Comparison of ENCODE assay signal across 8 cellular contexts in genomic region chr18:61551586-61551985, GRCh38.
DNase-seq lines count a peak whose midpoint lies in the region; ATAC-seq and TF ChIP-seq lines count a peak whose summit lies in the region.

No MANE protein-coding gene starts in this region.

- no peak overlapping the region for H3K4me3 Mint-ChIP-seq in CD8-positive, alpha-beta T cell
- no peak overlapping the region for H3K4me3 Mint-ChIP-seq in activated naive CD4-positive, alpha-beta T cell treated with anti-CD3 and anti-CD28 coated beads, Interleukin-2, amount 10 ng/mL, durations not matched to agents 7 days and 5 days

- no peaks in the 10 kb centered on the region for H3K9me3 ChIP-seq in CD8-positive, alpha-beta T cell (ENCODE audit: low read length)
- H3K9me3 ChIP-seq in ascending aorta, result no peaks in the 10 kb centered on the region

- CTCF ChIA-PET in CD8-positive, alpha-beta T cell (lab: Charles Lee), result interaction anchor here (0.7 to 0.9 kb wide), 3 partner anchors 342 to 581 kb away, joined by 3 read pairs; no protein-coding TSS in a partner anchor
- CTCF ChIA-PET in activated naive CD4-positive, alpha-beta T cell treated with anti-CD3 and anti-CD28 coated beads, Interleukin-2, amount 10 ng/mL, durations not matched to agents 7 days and 5 days (lab: Charles Lee), result interaction anchor here (1.3 kb wide), 1 partner anchor 581 kb away, joined by 6 read pairs; no protein-coding TSS in a partner anchor

- H3K27ac ChIP-seq in CD8-positive, alpha-beta T cell (ENCODE audit: low read depth, low read length), result no peak overlapping the region
- no peak overlapping the region for H3K27ac ChIP-seq in ascending aorta

- TF ChIP-seq CTCF in CD8-positive, alpha-beta T cell (IDR thresholded peaks at IDR 0.05), result peak; percentile 59
- peak; percentile 70 to 89 (median 77) for TF ChIP-seq CTCF in ascending aorta (IDR thresholded peaks at IDR 0.05)

- no peak for ATAC-seq in CD8-positive, alpha-beta T cell
- ATAC-seq in GM18868 (IDR thresholded peaks at IDR 0.05; ENCODE audit: unreplicated experiment) (peak; percentile 85), HG03135 (IDR thresholded peaks at IDR 0.05; ENCODE audit: unreplicated experiment) (peak; percentile 73)

- peak in 1 of 7 experiments; percentile 12 for DNase-seq in CD8-positive, alpha-beta T cell
- DNase-seq in NCI-H345 (lab: John Stamatoyannopoulos, UW) (peak; percentile 65), ascending aorta (ENCODE audit: low spot score in 2 of 2) (no peak), hepatic stellate cell (ENCODE audit: low spot score) (peak; percentile 76), smooth muscle cell of the brain vasculature (ENCODE audit: low read depth, low spot score) (peak; percentile 59)
- no peak for DNase-seq in activated naive CD4-positive, alpha-beta T cell treated with anti-CD3 and anti-CD28 coated beads, Interleukin-2, amount 10 ng/mL, durations not matched to agents 7 days and 5 days

- intact Hi-C loops in CD8-positive, alpha-beta T cell (cut with DNase I, micrococcal nuclease), result loop anchor here (1.0 kb wide), 1 partner anchor 580 kb away; no protein-coding TSS in a partner anchor
- intact Hi-C loops in ascending aorta (cut with DNase I), result loop anchor here (1.0 kb wide), 2 partner anchors 350 to 580 kb away; no protein-coding TSS in a partner anchor

- POLR2A ChIA-PET in CD8-positive, alpha-beta T cell (lab: Charles Lee), result no interaction called here

- H3K4me1 ChIP-seq in CD8-positive, alpha-beta T cell (ENCODE audit: insufficient read depth, low read length), result no peaks in the 10 kb centered on the region
- H3K4me1 ChIP-seq in ascending aorta, result no peaks in the 10 kb centered on the region

- H3K36me3 Mint-ChIP-seq in CD8-positive, alpha-beta T cell, result no peaks in the 10 kb centered on the region
- no peaks in the 10 kb centered on the region for H3K36me3 Mint-ChIP-seq in activated naive CD4-positive, alpha-beta T cell treated with anti-CD3 and anti-CD28 coated beads, Interleukin-2, amount 10 ng/mL, durations not matched to agents 7 days and 5 days

- H3K27me3 Mint-ChIP-seq in CD8-positive, alpha-beta T cell (ENCODE audit: low read depth), result no peaks in the 10 kb centered on the region
- peaks cover 14% of the 10 kb centered on the region for H3K27me3 Mint-ChIP-seq in activated naive CD4-positive, alpha-beta T cell treated with anti-CD3 and anti-CD28 coated beads, Interleukin-2, amount 10 ng/mL, durations not matched to agents 7 days and 5 days

- H3K4me1 Mint-ChIP-seq in CD8-positive, alpha-beta T cell (ENCODE audit: low read depth), result peaks cover 6% of the 10 kb centered on the region
- H3K4me1 Mint-ChIP-seq in activated naive CD4-positive, alpha-beta T cell treated with anti-CD3 and anti-CD28 coated beads, Interleukin-2, amount 10 ng/mL, durations not matched to agents 7 days and 5 days, result peaks cover 3% of the 10 kb centered on the region

- no peaks in the 10 kb centered on the region for H3K9me3 Mint-ChIP-seq in CD8-positive, alpha-beta T cell
- no peaks in the 10 kb centered on the region for H3K9me3 Mint-ChIP-seq in activated naive CD4-positive, alpha-beta T cell treated with anti-CD3 and anti-CD28 coated beads, Interleukin-2, amount 10 ng/mL, durations not matched to agents 7 days and 5 days

- H3K4me3 ChIP-seq in CD8-positive, alpha-beta T cell (ENCODE audit: low read depth, low read length), result no peak overlapping the region
- no peak overlapping the region for H3K4me3 ChIP-seq in ascending aorta

- no peaks in the 10 kb centered on the region for H3K36me3 ChIP-seq in CD8-positive, alpha-beta T cell (ENCODE audit: insufficient read depth, low read length)
- no peaks in the 10 kb centered on the region for H3K36me3 ChIP-seq in ascending aorta

- no peak overlapping the region for H3K27ac Mint-ChIP-seq in CD8-positive, alpha-beta T cell
- no peak overlapping the region for H3K27ac Mint-ChIP-seq in activated naive CD4-positive, alpha-beta T cell treated with anti-CD3 and anti-CD28 coated beads, Interleukin-2, amount 10 ng/mL, durations not matched to agents 7 days and 5 days

- no peaks in the 10 kb centered on the region for H3K27me3 ChIP-seq in CD8-positive, alpha-beta T cell (ENCODE audit: insufficient read depth, low read length)
- H3K27me3 ChIP-seq in ascending aorta, result no peaks in the 10 kb centered on the region

Comparison
In these comparisons a context has a peak if more than half of its experiments do, and no peak if none do; other contexts are left out.
1. DNase-seq: peak in NCI-H345 (single experiment), hepatic stellate cell (single experiment) and smooth muscle cell of the brain vasculature (single experiment); none in ascending aorta (0 of 2) and activated naive CD4-positive, alpha-beta T cell treated with anti-CD3 and anti-CD28 coated beads, Interleukin-2, amount 10 ng/mL, durations not matched to agents 7 days and 5 days (single experiment).